In the genomic region with DNA sequence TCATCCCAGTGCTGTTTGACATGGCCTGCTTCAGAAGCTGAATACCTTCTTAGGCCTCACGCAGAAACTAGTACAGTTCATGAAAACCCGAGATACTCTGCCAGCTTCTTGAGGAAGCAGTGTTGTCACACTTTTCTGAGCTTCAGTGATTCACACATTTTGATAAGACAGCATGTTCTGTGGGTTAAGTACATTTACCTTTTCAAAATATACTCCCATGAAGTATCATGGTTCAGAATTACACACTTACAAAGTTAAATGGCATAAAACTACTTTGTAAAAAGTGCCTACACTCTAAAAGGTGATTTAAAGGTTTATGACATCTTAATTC, we compare ENCODE assay signal across 21 cellular contexts.
"Had no signal": no experiment of that assay in that cellular context is flagged by ENCODE, and none has a peak within 500 bp of the region (broad histone marks: within the 10 kb centered on the region; RNA-seq: fewer than 3 reads in every experiment).

No MANE protein-coding gene starts in this region.

- H3K9ac ChIP-seq: neural progenitor cell had no signal

- H3K27me3 Mint-ChIP-seq: central memory CD8-positive, alpha-beta T cell; dendritic cell treated with granulocyte-macrophage colony-stimulating factor and Interleukin-4, amounts not matched to agents 40 ng/mL and 50 ng/mL, for 4 days; progenitor cell of endocrine pancreas; stimulated activated naive B cell treated with anti-CD40 and anti-IgM and Interleukin-4, amounts not matched to agents 10 μg/mL and 1 μg/mL and 100 μg/mL, for 72 hours; stimulated activated naive CD8-positive, alpha-beta T cell treated with anti-CD3 and anti-CD28 coated beads, Interleukin-15, amount 100 ng/mL, for 72 hours had no signal

- H3K36me3 Mint-ChIP-seq: natural killer cell treated with Interleukin-12 subunit alpha and Interleukin-12 subunit beta and Interleukin-15 and Interleukin-18, amount 100 ng/mL, for 72 hours; stimulated activated naive B cell treated with anti-CD40 and anti-IgM and Interleukin-4, amounts not matched to agents 10 μg/mL and 1 μg/mL and 100 μg/mL, for 72 hours had no signal

- H3K27ac Mint-ChIP-seq: dendritic cell treated with granulocyte-macrophage colony-stimulating factor and Interleukin-4, amounts not matched to agents 40 ng/mL and 50 ng/mL, for 4 days; natural killer cell treated with Interleukin-12 subunit alpha and Interleukin-12 subunit beta and Interleukin-15 and Interleukin-18, amount 100 ng/mL, for 72 hours; neural progenitor cell; stimulated activated naive B cell treated with anti-CD40 and anti-IgM and Interleukin-4, amounts not matched to agents 10 μg/mL and 1 μg/mL and 100 μg/mL, for 72 hours; stimulated activated naive CD8-positive, alpha-beta T cell treated with anti-CD3 and anti-CD28 coated beads, Interleukin-15, amount 100 ng/mL, for 72 hours had no signal

- DNase-seq: erythroblast; heart left ventricle; left colon; left ventricle myocardium superior; mesenchymal stem cell; midbrain; occipital lobe; pancreas; right lobe of liver; stimulated activated CD4-positive, alpha-beta T cell treated with anti-CD3 and anti-CD28 coated beads, Interleukin-2, amount 100 ng/mL, for 24 hours; stimulated activated CD4-positive, alpha-beta T cell treated with anti-CD3 and anti-CD28 coated beads, Interleukin-4, amount 100 ng/mL, for 4 hours; stimulated activated naive B cell treated with anti-CD40 and anti-IgM and Interleukin-4, amounts not matched to agents 10 μg/mL and 1 μg/mL and 100 μg/mL, for 72 hours; stimulated activated naive CD8-positive, alpha-beta T cell treated with anti-CD3 and anti-CD28 coated beads, Interleukin-15, amount 100 ng/mL, for 72 hours; transverse colon had no signal

- H3K4me3 Mint-ChIP-seq: central memory CD8-positive, alpha-beta T cell; dendritic cell treated with granulocyte-macrophage colony-stimulating factor and Interleukin-4, amounts not matched to agents 40 ng/mL and 50 ng/mL, for 4 days; natural killer cell treated with Interleukin-12 subunit alpha and Interleukin-12 subunit beta and Interleukin-15 and Interleukin-18, amount 100 ng/mL, for 72 hours; neural progenitor cell; stimulated activated naive B cell treated with anti-CD40 and anti-IgM and Interleukin-4, amounts not matched to agents 10 μg/mL and 1 μg/mL and 100 μg/mL, for 72 hours; stimulated activated naive CD8-positive, alpha-beta T cell treated with anti-CD3 and anti-CD28 coated beads, Interleukin-15, amount 100 ng/mL, for 72 hours had no signal

- H3K9me3 Mint-ChIP-seq: central memory CD8-positive, alpha-beta T cell; dendritic cell treated with granulocyte-macrophage colony-stimulating factor and Interleukin-4, amounts not matched to agents 40 ng/mL and 50 ng/mL, for 4 days; natural killer cell treated with Interleukin-12 subunit alpha and Interleukin-12 subunit beta and Interleukin-15 and Interleukin-18, amount 100 ng/mL, for 72 hours; neural progenitor cell; stimulated activated naive B cell treated with anti-CD40 and anti-IgM and Interleukin-4, amounts not matched to agents 10 μg/mL and 1 μg/mL and 100 μg/mL, for 72 hours; stimulated activated naive CD8-positive, alpha-beta T cell treated with anti-CD3 and anti-CD28 coated beads, Interleukin-15, amount 100 ng/mL, for 72 hours had no signal

- H3K36me3 ChIP-seq: heart left ventricle, pancreas, right lobe of liver, thoracic aorta, transverse colon had no signal

- H3K27ac ChIP-seq: heart left ventricle, neural progenitor cell, pancreas, right lobe of liver, transverse colon had no signal

- H3K4me3 ChIP-seq: heart left ventricle, lung, neural progenitor cell, pancreas, right lobe of liver, thoracic aorta, transverse colon had no signal

- H3K4me1 Mint-ChIP-seq: central memory CD8-positive, alpha-beta T cell; stimulated activated naive B cell treated with anti-CD40 and anti-IgM and Interleukin-4, amounts not matched to agents 10 μg/mL and 1 μg/mL and 100 μg/mL, for 72 hours; stimulated activated naive CD8-positive, alpha-beta T cell treated with anti-CD3 and anti-CD28 coated beads, Interleukin-15, amount 100 ng/mL, for 72 hours had no signal

- H3K4me2 ChIP-seq: neural progenitor cell had no signal

- H2AFZ ChIP-seq: neural progenitor cell had no signal

- ATAC-seq: heart left ventricle; left colon; left ventricle myocardium superior; natural killer cell treated with Interleukin-12 subunit alpha and Interleukin-12 subunit beta and Interleukin-15 and Interleukin-18, amount 100 ng/mL, for 72 hours; pancreas; right lobe of liver; stimulated activated naive B cell treated with anti-CD40 and anti-IgM and Interleukin-4, amounts not matched to agents 10 μg/mL and 1 μg/mL and 100 μg/mL, for 72 hours; stimulated activated naive CD8-positive, alpha-beta T cell treated with anti-CD3 and anti-CD28 coated beads, Interleukin-15, amount 100 ng/mL, for 72 hours had no signal

- H3K27me3 ChIP-seq: heart left ventricle, neural progenitor cell, pancreas, right lobe of liver, transverse colon had no signal

- H3K4me1 ChIP-seq: pancreas, right lobe of liver, transverse colon had no signal

- H3K9me3 ChIP-seq: heart left ventricle, pancreas, right lobe of liver, thoracic aorta, transverse colon had no signal
